Comparison of ENCODE assay signal across 8 cellular contexts in genomic region chr1:212752256-212752933, GRCh38. TPM values are rescaled to one million over a fixed set of nuclear protein-coding genes. Genes with fewer than 3 reads are reported as not detected.
DNase-seq lines count a peak whose midpoint lies in the region; ATAC-seq and TF ChIP-seq lines count a peak whose summit lies in the region.

No MANE protein-coding gene starts in this region.

- H3K4me1 ChIP-seq in adipocyte (ENCODE audit: control insufficient read depth, insufficient read depth, low read length) (peaks cover 17% of the 10 kb centered on the region), muscle layer of duodenum (ENCODE audit: control insufficient read depth in 1 of 2, insufficient read depth in 2 of 2, low read length in 2 of 2) (peaks cover 4 to 22% of the 10 kb centered on the region in 2 donors), tibial nerve (peaks cover 0 to 36% (median 7%) of the 10 kb centered on the region in 4 donors)

- peak overlapping the region; percentile 27 for H3K9ac ChIP-seq in adipocyte (ENCODE audit: low read length)

- peak overlapping the region; percentile 36 for H3K27ac ChIP-seq in muscle layer of duodenum (ENCODE audit: low read length)
- H3K27ac ChIP-seq in tibial nerve, result peak overlapping the region in 2 of 4 donors; percentile 20 to 35

- H3K9me3 ChIP-seq in adipocyte (ENCODE audit: control insufficient read depth, low read length) (no peaks in the 10 kb centered on the region), muscle layer of duodenum (ENCODE audit: control insufficient read depth in 1 of 2, low read length in 2 of 2) (no peaks in the 10 kb centered on the region), tibial nerve (no peaks in the 10 kb centered on the region)

- WGBS in tibial nerve, 2 donors, result 55 to 82% methylated on average over 3 of the region's 3 CpGs

- H3K27me3 ChIP-seq in adipocyte (replicated peaks; ENCODE audit: control insufficient read depth, insufficient read depth, low read length), result no peaks in the 10 kb centered on the region
- H3K27me3 ChIP-seq in muscle layer of duodenum (ENCODE audit: low read depth, low read length), result no peaks in the 10 kb centered on the region
- no peaks in the 10 kb centered on the region for H3K27me3 ChIP-seq in tibial nerve

- TF ChIP-seq CTCF in tibial nerve (IDR thresholded peaks at IDR 0.05), result no peak

- peak; percentile 95 for DNase-seq in CD1c-positive myeloid dendritic cell (ENCODE audit: extremely low spot score)
- peak; percentile 70 for DNase-seq in adipocyte (ENCODE audit: low read depth)
- DNase-seq in A172 (ENCODE audit: low spot score), result no peak
- no peak for DNase-seq in stimulated activated CD4-positive, alpha-beta T cell treated with anti-CD3 and anti-CD28 coated beads, Interleukin-4, amount 100 ng/mL, for 4 hours
- no peak for DNase-seq in tibial nerve (ENCODE audit: low spot score in 2 of 2)
- DNase-seq in iPS-NIHi7 (ENCODE audit: extremely low spot score), result no peak

- TF ChIP-seq POLR2A in tibial nerve (IDR thresholded peaks at IDR 0.05), result no peak

- peak overlapping the region; percentile 77 for H3K4me3 ChIP-seq in adipocyte (ENCODE audit: low read length)
- peak overlapping the region; percentile 30 to 34 for H3K4me3 ChIP-seq in muscle layer of duodenum (ENCODE audit: low read depth in 1 of 2, low read length in 2 of 2)
- peak overlapping the region in 1 of 4 donors; percentile 3 for H3K4me3 ChIP-seq in tibial nerve

- H3K36me3 ChIP-seq in adipocyte (ENCODE audit: control insufficient read depth, insufficient read depth, low read length, severe bottlenecking) (no peaks in the 10 kb centered on the region), muscle layer of duodenum (ENCODE audit: control insufficient read depth in 1 of 2, insufficient read depth in 2 of 2, low read length in 2 of 2) (peaks cover 4 to 7% of the 10 kb centered on the region in 2 donors), tibial nerve (peaks cover 0 to 12% (median 0%) of the 10 kb centered on the region in 3 donors)

- ATAC-seq in HG02852 (IDR thresholded peaks at IDR 0.05; ENCODE audit: unreplicated experiment), result peak; percentile 37

- TF ChIP-seq EP300 in tibial nerve (IDR thresholded peaks at IDR 0.05), result peak in 1 of 2 donors; percentile 37

RNA-seq across cellular contexts. Expression of gene NSL1, which starts 39.2 kb away (rescaled TPM):
- 68.7 and 107 TPM in 2 replicates for total RNA-seq in A172 (2014; rRNA removed; shearing (Covaris generic))
- total RNA-seq in tibial nerve, result 10 to 100 TPM; 28.8 to 44.7 (median 32.6) TPM

RNA-seq across cellular contexts. Expression of gene TATDN3, which starts 39.3 kb away (rescaled TPM):
- 26.0 and 32.9 TPM in 2 replicates for total RNA-seq in A172 (2014; rRNA removed; shearing (Covaris generic))
- 10 to 100 TPM in 3 of 4 donors, 1 to 10 TPM in 1; 9.2 to 25.1 (median 13.0) TPM for total RNA-seq in tibial nerve

RNA-seq across cellular contexts. Expression of gene BATF3, which starts 52.8 kb away (rescaled TPM):
- 1.6 and 2.1 TPM in 2 replicates for total RNA-seq in A172 (2014; rRNA removed; shearing (Covaris generic))
- total RNA-seq in tibial nerve, result 1 to 10 TPM; 2.2 to 9.0 (median 3.4) TPM

Comparison
In these comparisons a context has a peak if more than half of its experiments do, and no peak if none do; other contexts are left out.
1. DNase-seq: peak in CD1c-positive myeloid dendritic cell (single experiment) and adipocyte (single experiment); none in A172 (single experiment), stimulated activated CD4-positive, alpha-beta T cell treated with anti-CD3 and anti-CD28 coated beads, Interleukin-4, amount 100 ng/mL, for 4 hours (0 of 2), tibial nerve (0 of 2) and iPS-NIHi7 (single experiment).